Comparison of ENCODE assay signal across 1 cellular context in genomic region chr5:133996683-133997252, GRCh38.
TF ChIP-seq lines count a peak whose summit lies in the region.

No MANE protein-coding gene starts in this region.

TF ChIP-seq in GM12878, 131 proteins besides CTCF, POLR2A, EP300 and RAD21 (continued from another document):
- no peak for TF ChIP-seq NR2C1 (IDR thresholded peaks at IDR 0.05)
